8 cellular contexts compared by ENCODE assay signal in the genomic region with DNA sequence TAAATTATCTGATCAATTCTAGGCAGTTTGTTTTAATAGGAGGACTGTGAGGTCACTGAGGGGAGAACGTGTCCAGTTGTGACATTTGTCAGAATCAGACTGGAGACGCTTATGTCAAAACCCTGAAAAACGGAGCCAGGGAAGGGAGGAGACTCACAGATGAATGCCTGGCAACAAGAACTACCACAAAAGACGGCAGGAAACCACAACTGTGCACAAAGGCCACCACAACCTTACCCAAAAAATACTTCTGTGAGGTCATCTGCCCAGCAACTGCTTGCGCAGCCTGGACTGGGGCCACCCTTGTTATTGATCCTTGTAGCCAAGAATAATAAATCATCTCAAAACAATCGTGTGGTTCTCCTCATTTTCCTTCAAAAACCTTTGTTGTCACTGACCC.
A peak's percentile ranks its signal among the peaks of the same experiment; 100 is the strongest.
DNase-seq lines count a peak whose midpoint lies in the region; ATAC-seq and TF ChIP-seq lines count a peak whose summit lies in the region.

No MANE protein-coding gene starts in this region.

- H3K36me3 ChIP-seq in mucosa of descending colon (ENCODE audit: low read depth) = no peaks in the 10 kb centered on the region

- no peak for TF ChIP-seq CTCF in activated CD8-positive, alpha-beta T cell treated with anti-CD3 and anti-CD28 coated beads for 36 hours (IDR thresholded peaks at IDR 0.05)
- no peak for TF ChIP-seq CTCF in mucosa of descending colon (IDR thresholded peaks at IDR 0.05)

- no peak overlapping the region for H3K4me3 ChIP-seq in mucosa of descending colon

- peak overlapping the region; percentile 49 for H3K27ac Mint-ChIP-seq in activated CD8-positive, alpha-beta T cell treated with anti-CD3 and anti-CD28 coated beads for 36 hours

- intact Hi-C loops in activated CD8-positive, alpha-beta T cell treated with anti-CD3 and anti-CD28 coated beads for 36 hours (cut with micrococcal nuclease) = no loop called here
- intact Hi-C loops in mucosa of descending colon (cut with DNase I, micrococcal nuclease) = no loop called here
- intact Hi-C loops in Right ventricle myocardium superior (cut with DNase I) = no loop called here

- peak; percentile 71 for DNase-seq in activated CD8-positive, alpha-beta T cell treated with anti-CD3 and anti-CD28 coated beads for 36 hours
- DNase-seq in mucosa of descending colon (no peak), GM19238 (ENCODE audit: insufficient read length, low spot score) (no peak), Right ventricle myocardium superior (no peak), HK-2 (ENCODE audit: unreplicated experiment) (no peak)

- CTCF ChIA-PET in activated CD8-positive, alpha-beta T cell treated with anti-CD3 and anti-CD28 coated beads for 36 hours (lab: Charles Lee) = no interaction called here

- peaks cover 42% of the 10 kb centered on the region for H3K4me1 Mint-ChIP-seq in activated CD8-positive, alpha-beta T cell treated with anti-CD3 and anti-CD28 coated beads for 36 hours (ENCODE audit: low read depth)

- H3K4me1 ChIP-seq in mucosa of descending colon (ENCODE audit: low read depth) = no peaks in the 10 kb centered on the region

- POLR2A ChIA-PET in activated CD8-positive, alpha-beta T cell treated with anti-CD3 and anti-CD28 coated beads for 36 hours (lab: Charles Lee) = no interaction called here

- H3K27me3 Mint-ChIP-seq in activated CD8-positive, alpha-beta T cell treated with anti-CD3 and anti-CD28 coated beads for 36 hours = peaks cover 33% of the 10 kb centered on the region

- no peaks in the 10 kb centered on the region for H3K9me3 ChIP-seq in mucosa of descending colon

- no peaks in the 10 kb centered on the region for H3K9me3 Mint-ChIP-seq in activated CD8-positive, alpha-beta T cell treated with anti-CD3 and anti-CD28 coated beads for 36 hours

- no peak for TF ChIP-seq POLR2A in GM18505 (IDR thresholded peaks at IDR 0.05; ENCODE audit: borderline replicate concordance, extremely low read depth, insufficient read depth, insufficient read length)

- H3K36me3 Mint-ChIP-seq in activated CD8-positive, alpha-beta T cell treated with anti-CD3 and anti-CD28 coated beads for 36 hours (ENCODE audit: low read depth) = no peaks in the 10 kb centered on the region

- ATAC-seq in GM18505 (IDR thresholded peaks at IDR 0.05; ENCODE audit: unreplicated experiment) = peak; percentile 82
- peak; percentile 58 for ATAC-seq in HG03159 (IDR thresholded peaks at IDR 0.05; ENCODE audit: unreplicated experiment)
- ATAC-seq in activated CD8-positive, alpha-beta T cell treated with anti-CD3 and anti-CD28 coated beads for 36 hours = peak; percentile 82
- ATAC-seq in mucosa of descending colon = peak; percentile 58
- no peak for ATAC-seq in GM19467 (IDR thresholded peaks at IDR 0.05; ENCODE audit: unreplicated experiment)
- ATAC-seq in Right ventricle myocardium superior (ENCODE audit: poor library complexity) = no peak

- H3K4me3 Mint-ChIP-seq in activated CD8-positive, alpha-beta T cell treated with anti-CD3 and anti-CD28 coated beads for 36 hours = no peak overlapping the region

Comparison
In these comparisons a context has a peak if more than half of its experiments do, and no peak if none do; other contexts are left out.
1. ATAC-seq: peak in GM18505 (single experiment), HG03159 (single experiment), activated CD8-positive, alpha-beta T cell treated with anti-CD3 and anti-CD28 coated beads for 36 hours (single experiment) and mucosa of descending colon (single experiment); none in GM19467 (single experiment) and Right ventricle myocardium superior (single experiment).